ENCODE assay signal across 22 cellular contexts in the genomic region with DNA sequence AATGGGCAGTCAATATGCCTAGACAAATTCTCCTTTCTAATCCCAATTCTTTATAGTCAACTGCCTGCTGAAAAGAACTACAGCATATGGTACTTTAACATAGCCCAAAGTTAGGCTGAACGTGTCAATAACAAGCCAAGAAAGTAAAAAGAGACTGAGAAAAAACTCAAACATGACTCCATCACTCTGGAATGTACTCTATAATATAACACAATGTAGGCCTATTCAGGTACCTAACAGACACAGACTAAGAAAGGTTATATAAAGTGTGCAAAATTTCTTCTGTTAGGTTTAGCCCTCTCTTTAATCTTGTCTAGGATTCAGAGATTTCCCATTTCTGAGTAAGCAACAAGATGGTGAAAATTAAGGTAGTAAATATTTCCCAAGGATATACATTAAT.
DNase-seq lines count a peak whose midpoint lies in the region; ATAC-seq, FAIRE-seq and TF ChIP-seq lines count a peak whose summit lies in the region.
"Had no signal": no experiment of that assay in that cellular context is flagged by ENCODE, and none has a peak within 500 bp of the region (broad histone marks: within the 10 kb centered on the region; RNA-seq: fewer than 3 reads in every experiment).

No MANE protein-coding gene starts in this region.

- H2AFZ ChIP-seq in neuronal stem cell (ENCODE audit: low read length) = peak overlapping the region; percentile 56
- H2AFZ ChIP-seq: PC-9 had no signal

- H3K23ac ChIP-seq in neuronal stem cell (ENCODE audit: low read depth, low read length, poor library complexity) = no peak overlapping the region

- no peak overlapping the region for H3K4ac ChIP-seq in neuronal stem cell (ENCODE audit: low read length)

- H3K79me1 ChIP-seq in neuronal stem cell (ENCODE audit: low read depth, low read length) = no peaks in the 10 kb centered on the region

- no peak overlapping the region for H3K4me2 ChIP-seq in neuronal stem cell (ENCODE audit: insufficient read depth, low read length, poor library complexity, severe bottlenecking)
- H3K4me2 ChIP-seq: PC-9 had no signal

- no peak overlapping the region for H3K9ac ChIP-seq in neuronal stem cell (ENCODE audit: low read depth, low read length, poor library complexity)

- no peak for FAIRE-seq in bronchial epithelial cell (lab: Jason Lieb, UNC)
- FAIRE-seq: GM12891, GM18507 had no signal

- H2BK5ac ChIP-seq in neuronal stem cell (ENCODE audit: low read length) = no peak overlapping the region

- peaks cover 0 to 4% of the 10 kb centered on the region in 2 donors for H3K4me1 ChIP-seq in neuronal stem cell (ENCODE audit: control insufficient read depth in 2 of 2, insufficient read depth in 1 of 2, low read depth in 1 of 2, low read length in 2 of 2)

- WGBS in neuronal stem cell (ENCODE audit: extremely low coverage in 2 of 2, insufficient read length in 2 of 2, insufficient replicate concordance in 1 of 2), 2 donors = no CpG with 5 or more reads among the region's 1 CpG

- DNase-seq in EL (peak; percentile 25), M059J (ENCODE audit: low read depth) (peak; percentile 11), bronchial epithelial cell (ENCODE audit: low read depth) (peak; percentile 38), neuronal stem cell (ENCODE audit: low spot score) (no peak), NCI-H1436 treated with DMSO at 0.1 percent for 48 hours (lab: John Stamatoyannopoulos, UW) (no peak), iPS-NIHi7 (ENCODE audit: extremely low spot score) (no peak)
- DNase-seq: ACHN; AML-193; CD4-positive, CD25-positive, alpha-beta regulatory T cell; DMS79; GF-D8; HFFc6; Karpas-422; NCI-H1105 treated with DMSO at 0.1 percent for 48 hours; NCI-H187; NCI-H2171; NCI-H774; PC-9; SW 1271 had no signal

- H3K36me3 ChIP-seq in bronchial epithelial cell (ENCODE audit: control insufficient read depth, insufficient read depth, low read length) (no peaks in the 10 kb centered on the region), neuronal stem cell (replicated peaks in 1 of 2; ENCODE audit: control insufficient read depth in 2 of 2, insufficient read depth in 2 of 2, low read length in 2 of 2) (no peaks in the 10 kb centered on the region)

- H3K18ac ChIP-seq in neuronal stem cell (ENCODE audit: low read length) = no peak overlapping the region

- H3K9me3 ChIP-seq in neuronal stem cell (replicated peaks in 1 of 2; ENCODE audit: control insufficient read depth in 2 of 2, insufficient read depth in 1 of 2, low read depth in 1 of 2, low read length in 2 of 2) = no peaks in the 10 kb centered on the region

- H3K14ac ChIP-seq in neuronal stem cell (ENCODE audit: low read length) = no peak overlapping the region

- no peak overlapping the region for H4K8ac ChIP-seq in neuronal stem cell (ENCODE audit: low read depth, low read length)

- H2BK120ac ChIP-seq in neuronal stem cell (ENCODE audit: low read depth, low read length) = no peak overlapping the region

- H2AK5ac ChIP-seq in neuronal stem cell (ENCODE audit: low read depth, low read length) = no peak overlapping the region

- TF ChIP-seq CTCF in bronchial epithelial cell (IDR thresholded peaks at IDR 0.05; ENCODE audit: insufficient read depth, low read length, severe bottlenecking) = no peak

- H3K27ac ChIP-seq in neuronal stem cell (replicated peaks; ENCODE audit: low read length) = no peak overlapping the region
- H3K27ac ChIP-seq: PC-9 had no signal

- H3K27me3 ChIP-seq in bronchial epithelial cell (ENCODE audit: control insufficient read depth, insufficient read depth, low read length) = no peaks in the 10 kb centered on the region
- H3K27me3 ChIP-seq in neuronal stem cell (ENCODE audit: control insufficient read depth in 3 of 3, insufficient read depth in 3 of 3, low read depth in 1 of 3, low read length in 3 of 3) = no peaks in the 10 kb centered on the region

- no peak for ATAC-seq in GM21576 (IDR thresholded peaks at IDR 0.05; ENCODE audit: unreplicated experiment)

- H4K91ac ChIP-seq in neuronal stem cell (ENCODE audit: low read depth, low read length, poor library complexity) = no peak overlapping the region

- H3K4me3 ChIP-seq in bronchial epithelial cell (ENCODE audit: low read depth, low read length) (no peak overlapping the region), neuronal stem cell (ENCODE audit: low read length in 2 of 2) (no peak overlapping the region)
- H3K4me3 ChIP-seq: PC-9 had no signal

- no peak overlapping the region for H2BK15ac ChIP-seq in neuronal stem cell (ENCODE audit: low read length)

- H2BK12ac ChIP-seq in neuronal stem cell (ENCODE audit: low read length) = no peak overlapping the region

Comparison
In these comparisons a context has a peak if more than half of its experiments do, and no peak if none do; other contexts are left out.
1. DNase-seq: peak in EL (single experiment), M059J (single experiment) and bronchial epithelial cell (single experiment); none in neuronal stem cell (single experiment), NCI-H1436 treated with DMSO at 0.1 percent for 48 hours (single experiment) and iPS-NIHi7 (single experiment).